8 cellular contexts compared by ENCODE assay signal in genomic region chr2:61764035-61764800, GRCh38.
A peak's percentile ranks its signal among the peaks of the same experiment; 100 is the strongest.
DNase-seq lines count a peak whose midpoint lies in the region; ATAC-seq and TF ChIP-seq lines count a peak whose summit lies in the region.

No MANE protein-coding gene starts in this region.

- ATAC-seq in HG03457 (IDR thresholded peaks at IDR 0.05; ENCODE audit: unreplicated experiment) = peak; percentile 96

- POLR2A ChIA-PET in BJ (lab: Charles Lee) = interaction anchor here (0.7 kb wide), 1 partner anchor 18 kb away, joined by 3 read pairs; no protein-coding TSS in a partner anchor

- DNase-seq in BJ (ENCODE audit: low read depth) (peak; percentile 95), GM19240 (ENCODE audit: insufficient read length, low spot score) (peak; percentile 78), NCI-H524 (lab: John Stamatoyannopoulos, UW) (peak; percentile 92 to 96), kidney tubule cell (ENCODE audit: low spot score) (peak; percentile 98)
- peak; percentile 92 to 96 for DNase-seq in activated CD4-positive, alpha-beta T cell treated with anti-CD3 and anti-CD28 coated beads for 4 hours
- peak; percentile 89 to 90 for DNase-seq in stimulated activated CD4-positive, alpha-beta T cell treated with anti-CD3 and anti-CD28 coated beads, Interleukin-1b, Interleukin-23, amount 100 ng/mL, for 1 hour (ENCODE audit: low read depth in 2 of 2)

- H3K27ac ChIP-seq in cingulate gyrus (ENCODE audit: low read depth, low read length) = peak overlapping the region; percentile 100

- TF ChIP-seq CTCF in BJ (IDR thresholded peaks at IDR 0.05; ENCODE audit: insufficient read depth, low read depth, low read length) = no peak

- H3K36me3 ChIP-seq in BJ (ENCODE audit: control insufficient read depth, insufficient read depth, low read length) = no peaks in the 10 kb centered on the region

- H3K27me3 ChIP-seq in BJ (ENCODE audit: control insufficient read depth, insufficient read depth, low read length) = no peaks in the 10 kb centered on the region

- H3K4me3 ChIP-seq in BJ (ENCODE audit: low read depth, low read length) = peak overlapping the region; percentile 60

- CTCF ChIA-PET in BJ (lab: Yijun Ruan, JAX) = no interaction called here

Comparison
In these comparisons a context has a peak if more than half of its experiments do, and no peak if none do; other contexts are left out.
1. Peak in every context shown above with its lines: DNase-seq, ATAC-seq, H3K4me3 ChIP-seq and H3K27ac ChIP-seq.